Comparison of ENCODE assay signal across 10 cellular contexts in the genomic region with DNA sequence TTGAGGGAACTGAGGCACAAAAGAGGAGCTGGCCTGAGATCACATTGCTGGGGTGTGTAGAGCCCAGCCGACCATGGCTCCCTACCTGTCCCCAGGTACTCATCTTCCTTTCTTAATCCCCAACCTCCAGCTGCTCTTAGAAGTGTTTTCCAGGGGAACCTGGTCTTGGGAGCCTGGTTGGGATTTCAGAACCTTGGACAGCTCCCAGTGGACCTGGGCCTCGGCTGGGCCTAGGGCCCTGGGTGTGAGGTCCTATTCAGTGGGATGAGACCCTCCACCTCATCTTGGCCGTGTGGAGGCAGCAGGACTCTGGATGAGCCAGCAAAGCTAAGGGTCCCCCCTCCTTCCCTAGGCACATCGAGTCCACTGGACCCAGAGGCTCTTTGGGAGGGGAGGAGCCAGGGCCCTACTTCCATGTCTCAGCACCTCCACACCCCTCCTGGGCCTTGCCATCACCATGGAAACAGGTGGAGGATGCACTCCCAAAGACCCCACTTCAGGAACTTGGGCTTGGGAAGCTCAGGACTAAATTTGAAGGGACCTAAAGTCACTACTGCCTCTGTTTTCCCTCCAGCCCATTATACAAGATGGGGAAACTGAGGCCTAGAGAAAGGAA. TPM values are rescaled to one million over a fixed set of nuclear protein-coding genes. Genes with fewer than 3 reads are reported as not detected.
DNase-seq lines count a peak whose midpoint lies in the region; ATAC-seq and TF ChIP-seq lines count a peak whose summit lies in the region.
"Had no signal": no experiment of that assay in that cellular context is flagged by ENCODE, and none has a peak within 500 bp of the region (broad histone marks: within the 10 kb centered on the region; RNA-seq: fewer than 3 reads in every experiment).

No MANE protein-coding gene starts in this region.

- H3K4me3 ChIP-seq in AG04450 (ENCODE audit: low read depth, low read length), result no peak overlapping the region

- POLR2A ChIA-PET in AG04450 (lab: Yijun Ruan, JAX) (no interaction called here), HEK293T (lab: Yijun Ruan, JAX) (no interaction called here)
- POLR2A ChIA-PET in activated CD8-positive, alpha-beta T cell treated with anti-CD3 and anti-CD28 coated beads, Interleukin-2, amount 10 ng/mL, durations not matched to agents 7 days and 5 days (lab: Charles Lee), result no interaction called here

- ATAC-seq in activated CD8-positive, alpha-beta T cell treated with anti-CD3 and anti-CD28 coated beads, Interleukin-2, amount 10 ng/mL, durations not matched to agents 7 days and 5 days, result peak; percentile 53
- no peak for ATAC-seq in HG02973 (IDR thresholded peaks at IDR 0.05; ENCODE audit: unreplicated experiment)
- no peak for ATAC-seq in stimulated activated memory B cell treated with anti-CD40 and anti-IgM and Interleukin-4, amounts not matched to agents 10 μg/mL and 1 μg/mL and 100 μg/mL, for 72 hours
- ATAC-seq in HG03442 (IDR thresholded peaks at IDR 0.05; ENCODE audit: unreplicated experiment), result no peak
- ATAC-seq: naive thymus-derived CD8-positive, alpha-beta T cell had no signal

- H3K36me3 Mint-ChIP-seq in activated CD8-positive, alpha-beta T cell treated with anti-CD3 and anti-CD28 coated beads, Interleukin-2, amount 10 ng/mL, durations not matched to agents 7 days and 5 days (ENCODE audit: low read depth), result no peaks in the 10 kb centered on the region
- H3K36me3 Mint-ChIP-seq in stimulated activated memory B cell treated with anti-CD40 and anti-IgM and Interleukin-4, amounts not matched to agents 10 μg/mL and 1 μg/mL and 100 μg/mL, for 72 hours, result no peaks in the 10 kb centered on the region
- H3K36me3 Mint-ChIP-seq: naive thymus-derived CD8-positive, alpha-beta T cell had no signal

- H3K27ac Mint-ChIP-seq in activated CD8-positive, alpha-beta T cell treated with anti-CD3 and anti-CD28 coated beads, Interleukin-2, amount 10 ng/mL, durations not matched to agents 7 days and 5 days, result no peak overlapping the region
- no peak overlapping the region for H3K27ac Mint-ChIP-seq in stimulated activated memory B cell treated with anti-CD40 and anti-IgM and Interleukin-4, amounts not matched to agents 10 μg/mL and 1 μg/mL and 100 μg/mL, for 72 hours
- H3K27ac Mint-ChIP-seq: activated B cell treated with CpG ODN at 0.5 μM for 24 hours; naive thymus-derived CD8-positive, alpha-beta T cell had no signal

- no peak for TF ChIP-seq CTCF in AG04450 (IDR thresholded peaks at IDR 0.05; ENCODE audit: low read depth, low read length)

- no peaks in the 10 kb centered on the region for H3K27me3 Mint-ChIP-seq in activated CD8-positive, alpha-beta T cell treated with anti-CD3 and anti-CD28 coated beads, Interleukin-2, amount 10 ng/mL, durations not matched to agents 7 days and 5 days (ENCODE audit: low read depth)
- peaks cover 64% of the 10 kb centered on the region for H3K27me3 Mint-ChIP-seq in stimulated activated memory B cell treated with anti-CD40 and anti-IgM and Interleukin-4, amounts not matched to agents 10 μg/mL and 1 μg/mL and 100 μg/mL, for 72 hours

- H3K9me3 ChIP-seq in AG04450 (ENCODE audit: control insufficient read depth, insufficient read depth, low read length), result no peaks in the 10 kb centered on the region

- CTCF ChIA-PET in AG04450 (lab: Charles Lee), result no interaction called here
- CTCF ChIA-PET in HEK293T (lab: Yijun Ruan, JAX), result no interaction called here
- CTCF ChIA-PET in activated CD8-positive, alpha-beta T cell treated with anti-CD3 and anti-CD28 coated beads, Interleukin-2, amount 10 ng/mL, durations not matched to agents 7 days and 5 days (lab: Charles Lee), result no interaction called here

- DNase-seq in AG04450 (ENCODE audit: low read depth, low spot score) (peak; percentile 6), HEK293T (ENCODE audit: extremely low spot score) (peak; percentile 63), iris pigment epithelial cell (ENCODE audit: low read depth) (peak; percentile 36)
- DNase-seq in activated CD8-positive, alpha-beta T cell treated with anti-CD3 and anti-CD28 coated beads, Interleukin-2, amount 10 ng/mL, durations not matched to agents 7 days and 5 days, result peak; percentile 55
- DNase-seq in central memory CD4-positive, alpha-beta T cell, result no peak
- DNase-seq: activated B cell treated with CpG ODN at 0.5 μM for 24 hours had no signal

- H3K4me1 Mint-ChIP-seq in activated CD8-positive, alpha-beta T cell treated with anti-CD3 and anti-CD28 coated beads, Interleukin-2, amount 10 ng/mL, durations not matched to agents 7 days and 5 days (ENCODE audit: low read depth), result no peaks in the 10 kb centered on the region
- peaks cover 8% of the 10 kb centered on the region for H3K4me1 Mint-ChIP-seq in stimulated activated memory B cell treated with anti-CD40 and anti-IgM and Interleukin-4, amounts not matched to agents 10 μg/mL and 1 μg/mL and 100 μg/mL, for 72 hours
- H3K4me1 Mint-ChIP-seq: activated B cell treated with CpG ODN at 0.5 μM for 24 hours had no signal

- H3K4me3 Mint-ChIP-seq in activated CD8-positive, alpha-beta T cell treated with anti-CD3 and anti-CD28 coated beads, Interleukin-2, amount 10 ng/mL, durations not matched to agents 7 days and 5 days, result no peak overlapping the region
- no peak overlapping the region for H3K4me3 Mint-ChIP-seq in stimulated activated memory B cell treated with anti-CD40 and anti-IgM and Interleukin-4, amounts not matched to agents 10 μg/mL and 1 μg/mL and 100 μg/mL, for 72 hours
- H3K4me3 Mint-ChIP-seq: activated B cell treated with CpG ODN at 0.5 μM for 24 hours; naive thymus-derived CD8-positive, alpha-beta T cell had no signal

- no peaks in the 10 kb centered on the region for H3K9me3 Mint-ChIP-seq in activated CD8-positive, alpha-beta T cell treated with anti-CD3 and anti-CD28 coated beads, Interleukin-2, amount 10 ng/mL, durations not matched to agents 7 days and 5 days (ENCODE audit: insufficient read depth)
- no peaks in the 10 kb centered on the region for H3K9me3 Mint-ChIP-seq in stimulated activated memory B cell treated with anti-CD40 and anti-IgM and Interleukin-4, amounts not matched to agents 10 μg/mL and 1 μg/mL and 100 μg/mL, for 72 hours
- H3K9me3 Mint-ChIP-seq: activated B cell treated with CpG ODN at 0.5 μM for 24 hours; naive thymus-derived CD8-positive, alpha-beta T cell had no signal

- no peak overlapping the region for H3K27ac ChIP-seq in AG04450 (ENCODE audit: low read depth, low read length)

- H3K27me3 ChIP-seq in AG04450 (ENCODE audit: control insufficient read depth, insufficient read depth, low read length), result peaks cover 6% of the 10 kb centered on the region

TF ChIP-seq in HEK293T, 16 proteins besides CTCF, POLR2A, EP300 and RAD21:
- no peak for TF ChIP-seq FOXM1 (IDR thresholded peaks at IDR 0.05; ENCODE audit: borderline replicate concordance)
- TF ChIP-seq SUZ12 (IDR thresholded peaks at IDR 0.05), result no peak
- no peak for TF ChIP-seq ZNF384 (IDR thresholded peaks at IDR 0.05)

RNA-seq across cellular contexts. Expression of a gene that starts 38.5 kb away (rescaled TPM):
- polyA plus RNA-seq in AG04450 (2011; rRNA removed), result 17.7 and 27.5 TPM in 2 replicates
- 50.1 and 72.9 TPM in 2 replicates for polyA minus RNA-seq in AG04450 (2011; rRNA and poly(A)+ RNA removed)
- total RNA-seq in activated CD8-positive, alpha-beta T cell treated with anti-CD3 and anti-CD28 coated beads, Interleukin-2, amount 10 ng/mL, durations not matched to agents 7 days and 5 days, result 10 to 100 TPM; 19.9 to 23.6 TPM
